In genomic region chr12:124296916-124297351, GRCh38 we compare ENCODE assay signal across 24 cellular contexts. TPM values are rescaled to one million over a fixed set of nuclear protein-coding genes. Genes with fewer than 3 reads are reported as not detected.
DNase-seq lines count a peak whose midpoint lies in the region; ATAC-seq and TF ChIP-seq lines count a peak whose summit lies in the region.
"Had no signal": no experiment of that assay in that cellular context is flagged by ENCODE, and none has a peak within 500 bp of the region (broad histone marks: within the 10 kb centered on the region; RNA-seq: fewer than 3 reads in every experiment).

No MANE protein-coding gene starts in this region.

- 6 to 11% methylated on average over 9 of the region's 9 CpGs for WGBS in aorta, 2 donors

- no peak overlapping the region for H3K4me2 ChIP-seq in neural progenitor cell

- H3F3A ChIP-seq in neural progenitor cell (ENCODE audit: low read depth), result peaks cover 14% of the 10 kb centered on the region

- no peaks in the 10 kb centered on the region for H4K20me1 ChIP-seq in neural progenitor cell (ENCODE audit: low read depth)

- peaks cover 38% of the 10 kb centered on the region for H3K27me3 Mint-ChIP-seq in activated naive CD8-positive, alpha-beta T cell treated with anti-CD3 and anti-CD28 coated beads, Interleukin-2, amount 50 U/mL, for 24 hours
- peaks cover 35% of the 10 kb centered on the region for H3K27me3 Mint-ChIP-seq in activated naive CD8-positive, alpha-beta T cell treated with anti-CD3 and anti-CD28 coated beads for 36 hours
- H3K27me3 Mint-ChIP-seq in glutamatergic neuron (ENCODE audit: unreplicated experiment) (peaks cover 10% of the 10 kb centered on the region), neural progenitor cell (ENCODE audit: insufficient read depth, low read depth) (peaks cover 41% of the 10 kb centered on the region)

- H3K27me3 ChIP-seq in neural progenitor cell (peaks cover 37% of the 10 kb centered on the region), aorta (ENCODE audit: control insufficient read depth in 1 of 2, insufficient read depth in 2 of 2, low read length in 1 of 2) (no peaks in the 10 kb centered on the region)

- no peak overlapping the region for H2AFZ ChIP-seq in neural progenitor cell (replicated peaks)

- H3K79me2 ChIP-seq in neural progenitor cell (ENCODE audit: low read depth), result no peaks in the 10 kb centered on the region

- peaks cover 2% of the 10 kb centered on the region for H3K4me1 Mint-ChIP-seq in activated naive CD8-positive, alpha-beta T cell treated with anti-CD3 and anti-CD28 coated beads, Interleukin-2, amount 50 U/mL, for 24 hours
- H3K4me1 Mint-ChIP-seq in activated naive CD8-positive, alpha-beta T cell treated with anti-CD3 and anti-CD28 coated beads for 36 hours, result peaks cover 3% of the 10 kb centered on the region
- H3K4me1 Mint-ChIP-seq in glutamatergic neuron (ENCODE audit: low read depth, unreplicated experiment), result peaks cover 33% of the 10 kb centered on the region
- peaks cover 34% of the 10 kb centered on the region for H3K4me1 Mint-ChIP-seq in neural progenitor cell

- TF ChIP-seq CTCF in glutamatergic neuron (IDR thresholded peaks at IDR 0.05; ENCODE audit: partially characterized antibody, unreplicated experiment) (no peak), neural progenitor cell (IDR thresholded peaks at IDR 0.05) (no peak)

- no peaks in the 10 kb centered on the region for H3K9me3 ChIP-seq in neural progenitor cell (ENCODE audit: low read depth)
- no peaks in the 10 kb centered on the region for H3K9me3 ChIP-seq in aorta (ENCODE audit: control insufficient read depth, low read length)
- H3K9me3 ChIP-seq: suprapubic skin had no signal

- no peak overlapping the region for H3K4me3 ChIP-seq in neural progenitor cell
- H3K4me3 ChIP-seq in aorta (ENCODE audit: low read length in 2 of 2), result no peak overlapping the region

- H3K4me1 ChIP-seq in neural progenitor cell (peaks cover 29% of the 10 kb centered on the region), aorta (ENCODE audit: control insufficient read depth in 1 of 2, insufficient read depth in 2 of 2, low read length in 2 of 2) (no peaks in the 10 kb centered on the region)

- intact Hi-C loops in aorta (cut with DNase I), result no loop called here

- H3K36me3 Mint-ChIP-seq in activated naive CD8-positive, alpha-beta T cell treated with anti-CD3 and anti-CD28 coated beads, Interleukin-2, amount 50 U/mL, for 24 hours (ENCODE audit: low read depth), result no peaks in the 10 kb centered on the region
- no peaks in the 10 kb centered on the region for H3K36me3 Mint-ChIP-seq in activated naive CD8-positive, alpha-beta T cell treated with anti-CD3 and anti-CD28 coated beads for 36 hours
- no peaks in the 10 kb centered on the region for H3K36me3 Mint-ChIP-seq in glutamatergic neuron (ENCODE audit: unreplicated experiment)
- H3K36me3 Mint-ChIP-seq in neural progenitor cell, result no peaks in the 10 kb centered on the region

- no peak overlapping the region for H3K9ac ChIP-seq in neural progenitor cell

- ATAC-seq in activated naive CD8-positive, alpha-beta T cell treated with anti-CD3 and anti-CD28 coated beads, Interleukin-2, amount 50 U/mL, for 24 hours, result peak; percentile 25
- ATAC-seq in aorta (ENCODE audit: low FRiP score) (no peak), HG03139 (IDR thresholded peaks at IDR 0.05; ENCODE audit: unreplicated experiment) (no peak)

- no peak for DNase-seq in activated naive CD8-positive, alpha-beta T cell treated with anti-CD3 and anti-CD28 coated beads, Interleukin-2, amount 50 U/mL, for 24 hours
- no peak for DNase-seq in activated naive CD8-positive, alpha-beta T cell treated with anti-CD3 and anti-CD28 coated beads for 36 hours
- DNase-seq in glutamatergic neuron (peak; percentile 13), neural progenitor cell (ENCODE audit: low spot score) (no peak), aorta (peak; percentile 42 to 54), HK-2 (ENCODE audit: unreplicated experiment) (no peak), COLO668 (lab: John Stamatoyannopoulos, UW; ENCODE audit: unreplicated experiment) (no peak)
- DNase-seq: dermis blood vessel endothelial cell; hippocampal formation; left cardiac atrium; NCI-H2081; NCI-H82; retina; stimulated activated CD4-positive, alpha-beta T cell treated with anti-CD3 and anti-CD28 coated beads, Interleukin-2, amount 100 ng/mL, for 24 hours; WERI-Rb-1 had no signal

- H3K36me3 ChIP-seq in neural progenitor cell (no peaks in the 10 kb centered on the region), aorta (ENCODE audit: control insufficient read depth in 1 of 2, insufficient read depth in 2 of 2, low read length in 1 of 2) (no peaks in the 10 kb centered on the region)
- H3K36me3 ChIP-seq: suprapubic skin, WERI-Rb-1 had no signal

- H3K9me3 Mint-ChIP-seq in activated naive CD8-positive, alpha-beta T cell treated with anti-CD3 and anti-CD28 coated beads, Interleukin-2, amount 50 U/mL, for 24 hours, result no peaks in the 10 kb centered on the region
- H3K9me3 Mint-ChIP-seq in activated naive CD8-positive, alpha-beta T cell treated with anti-CD3 and anti-CD28 coated beads for 36 hours, result no peaks in the 10 kb centered on the region
- peaks cover 16% of the 10 kb centered on the region for H3K9me3 Mint-ChIP-seq in glutamatergic neuron (ENCODE audit: unreplicated experiment)
- H3K9me3 Mint-ChIP-seq in neural progenitor cell, result peaks cover 2% of the 10 kb centered on the region
- H3K9me3 Mint-ChIP-seq: activated T-helper 2 cell treated with anti-CD3 and anti-CD28 coated beads, Interferon-gamma antibody, Interleukin-2, Interleukin-4, amounts not matched to agents 10 μg/mL and 5 μg/mL and 100 μg/mL, durations not matched to agents 14 hours and 24 hours and 36 hours had no signal

- H3K27ac ChIP-seq in neural progenitor cell, result no peak overlapping the region
- no peak overlapping the region for H3K27ac ChIP-seq in aorta (ENCODE audit: low read depth in 1 of 2, low read length in 2 of 2)
- H3K27ac ChIP-seq: 22Rv1, C4-2B, RWPE1, suprapubic skin, WERI-Rb-1 had no signal

- H3K4me3 Mint-ChIP-seq in activated naive CD8-positive, alpha-beta T cell treated with anti-CD3 and anti-CD28 coated beads, Interleukin-2, amount 50 U/mL, for 24 hours, result no peak overlapping the region
- no peak overlapping the region for H3K4me3 Mint-ChIP-seq in activated naive CD8-positive, alpha-beta T cell treated with anti-CD3 and anti-CD28 coated beads for 36 hours
- H3K4me3 Mint-ChIP-seq in glutamatergic neuron (ENCODE audit: unreplicated experiment) (peak overlapping the region; percentile 90), neural progenitor cell (peak overlapping the region; percentile 72)

- H3K27ac Mint-ChIP-seq in activated naive CD8-positive, alpha-beta T cell treated with anti-CD3 and anti-CD28 coated beads, Interleukin-2, amount 50 U/mL, for 24 hours, result no peak overlapping the region
- H3K27ac Mint-ChIP-seq in activated naive CD8-positive, alpha-beta T cell treated with anti-CD3 and anti-CD28 coated beads for 36 hours, result no peak overlapping the region
- H3K27ac Mint-ChIP-seq in glutamatergic neuron (ENCODE audit: unreplicated experiment), result peak overlapping the region; percentile 17
- H3K27ac Mint-ChIP-seq in neural progenitor cell, result no peak overlapping the region
- H3K27ac Mint-ChIP-seq: activated T-helper 2 cell treated with anti-CD3 and anti-CD28 coated beads, Interferon-gamma antibody, Interleukin-2, Interleukin-4, amounts not matched to agents 10 μg/mL and 5 μg/mL and 100 μg/mL, durations not matched to agents 14 hours and 24 hours and 36 hours had no signal

RNA-seq across cellular contexts. Expression of gene RFLNA, which starts 2.0 kb away (rescaled TPM):
- total RNA-seq in activated naive CD8-positive, alpha-beta T cell treated with anti-CD3 and anti-CD28 coated beads for 36 hours, result not detected
- total RNA-seq in glutamatergic neuron (ENCODE audit: unreplicated experiment) (36.9 TPM), neural progenitor cell (ENCODE audit: low replicate concordance) (1.4 and 2.8 TPM in 2 replicates), aorta (1 to 10 TPM; 1.2 to 1.9 TPM)
- 1 to 10 TPM; 1.6 to 6.8 TPM for polyA plus RNA-seq in aorta
- total RNA-seq: activated CD8-positive, alpha-beta memory T cell treated with anti-CD3 and anti-CD28 coated beads for 36 hours; activated T-helper 2 cell treated with anti-CD3 and anti-CD28 coated beads, Interferon-gamma antibody, Interleukin-2, Interleukin-4, amounts not matched to agents 10 μg/mL and 5 μg/mL and 100 μg/mL, durations not matched to agents 14 hours and 24 hours and 36 hours; fibroblast of lung; T-helper 1 cell treated with Interleukin-12 subunit alpha and Interleukin-12 subunit beta and Interleukin-4 antibody, amounts not matched to agents 30 ng/mL and 1 ng/mL, for 36 hours had no signal

Comparison
In these comparisons a context has a peak if more than half of its experiments do, and no peak if none do; other contexts are left out.
1. DNase-seq: peak in glutamatergic neuron (single experiment) and aorta (2 of 2); none in activated naive CD8-positive, alpha-beta T cell treated with anti-CD3 and anti-CD28 coated beads, Interleukin-2, amount 50 U/mL, for 24 hours (single experiment), activated naive CD8-positive, alpha-beta T cell treated with anti-CD3 and anti-CD28 coated beads for 36 hours (single experiment), neural progenitor cell (single experiment), HK-2 (single experiment) and COLO668 (single experiment).
2. H3K4me3 Mint-ChIP-seq: peak in glutamatergic neuron (single experiment) and neural progenitor cell (single experiment); none in activated naive CD8-positive, alpha-beta T cell treated with anti-CD3 and anti-CD28 coated beads, Interleukin-2, amount 50 U/mL, for 24 hours (single experiment) and activated naive CD8-positive, alpha-beta T cell treated with anti-CD3 and anti-CD28 coated beads for 36 hours (single experiment).
3. RNA of gene RFLNA, which starts 2.0 kb away (total RNA-seq): 36.9 TPM in glutamatergic neuron (single experiment); 1.2 to 1.9 TPM in aorta, 1.4 to 2.8 TPM in neural progenitor cell and not detected in activated naive CD8-positive, alpha-beta T cell treated with anti-CD3 and anti-CD28 coated beads for 36 hours; every median in the first group is over 10 times any median in the second.